ENCODE assay signal across 22 cellular contexts in genomic region chr12:91133871-91134270, GRCh38. TPM values are rescaled to one million over a fixed set of nuclear protein-coding genes. Genes with fewer than 3 reads are reported as not detected.
DNase-seq lines count a peak whose midpoint lies in the region; TF ChIP-seq lines count a peak whose summit lies in the region.
"Had no signal": no experiment of that assay in that cellular context is flagged by ENCODE, and none has a peak within 500 bp of the region (broad histone marks: within the 10 kb centered on the region; RNA-seq: fewer than 3 reads in every experiment).

No MANE protein-coding gene starts in this region.

- H3K9ac ChIP-seq in adipocyte (ENCODE audit: low read length) = no peak overlapping the region

- H3K4me1 ChIP-seq in adipocyte (ENCODE audit: control insufficient read depth, insufficient read depth, low read length) = peaks cover 17% of the 10 kb centered on the region

- no peaks in the 10 kb centered on the region for H3K27me3 ChIP-seq in adipocyte (replicated peaks; ENCODE audit: control insufficient read depth, insufficient read depth, low read length)
- H3K27me3 ChIP-seq: cardiac muscle cell, heart left ventricle, ovary had no signal

- DNase-seq in GM04504 (ENCODE audit: low read depth) (peak; percentile 82), adipocyte (ENCODE audit: low read depth) (peak; percentile 60), fibroblast of the aortic adventitia (ENCODE audit: low read depth) (peak; percentile 74), DMS153 (lab: John Stamatoyannopoulos, UW) (no peak), NCI-H774 (lab: John Stamatoyannopoulos, UW) (no peak), ureter (ENCODE audit: low spot score) (no peak)
- no peak for DNase-seq in activated CD4-positive, alpha-beta T cell treated with anti-CD3 and anti-CD28 coated beads, Interleukin-2, amount 50 U/mL, for 1 hour
- DNase-seq: activated CD4-positive, alpha-beta memory T cell treated with anti-CD3 and anti-CD28 coated beads for 36 hours; activated T-cell treated with anti-CD3 and anti-CD28 coated beads, Interleukin-2, amount 50 U/mL, for 24 hours; CD4-positive, CD25-positive, alpha-beta regulatory T cell; DMS53; heart left ventricle; lower lobe of right lung; NCI-H2081; NCI-H510A treated with DMSO at 0.1 percent for 48 hours; ovary; SHP77; stimulated activated CD4-positive, alpha-beta T cell treated with anti-CD3 and anti-CD28 coated beads, Interleukin-4, amount 100 ng/mL, for 24 hours had no signal

- no peaks in the 10 kb centered on the region for H3K9me3 ChIP-seq in adipocyte (ENCODE audit: control insufficient read depth, low read length)
- H3K9me3 ChIP-seq: heart left ventricle, lower lobe of right lung, ovary had no signal

- no peak for TF ChIP-seq CTCF in fibroblast of the aortic adventitia (IDR thresholded peaks at IDR 0.05; ENCODE audit: insufficient read depth, low read length)

- H3K36me3 ChIP-seq in adipocyte (ENCODE audit: control insufficient read depth, insufficient read depth, low read length, severe bottlenecking) = no peaks in the 10 kb centered on the region
- H3K36me3 ChIP-seq: cardiac muscle cell, heart left ventricle, lower lobe of right lung, ovary had no signal

- H3K4me3 ChIP-seq in adipocyte (ENCODE audit: low read length) = no peak overlapping the region
- no peak overlapping the region for H3K4me3 ChIP-seq in fibroblast of the aortic adventitia (ENCODE audit: low read depth, low read length)
- H3K4me3 ChIP-seq: cardiac muscle cell, heart left ventricle, lower lobe of right lung, ovary had no signal

RNA-seq across cellular contexts. Expression of gene LUM, which starts 22.6 kb away (rescaled TPM):
- total RNA-seq in fibroblast of the aortic adventitia (ENCODE audit: low replicate concordance) = 88.8 and 582 TPM in 2 replicates
- total RNA-seq in ureter = 104 TPM
- total RNA-seq: activated CD4-positive, alpha-beta memory T cell treated with anti-CD3 and anti-CD28 coated beads for 36 hours; activated naive CD4-positive, alpha-beta T cell treated with anti-CD3 and anti-CD28 coated beads, Interleukin-2, amount 50 U/mL, for 72 hours; CD4-positive, CD25-positive, alpha-beta regulatory T cell; H1; T-helper 1 cell treated with Interleukin-12 subunit alpha and Interleukin-12 subunit beta and Interleukin-4 antibody, amounts not matched to agents 30 ng/mL and 1 ng/mL, for 36 hours had no signal

RNA-seq across cellular contexts. Expression of gene DCN, which starts 48.7 kb away (rescaled TPM):
- 1,482 and 2,298 TPM in 2 replicates for total RNA-seq in fibroblast of the aortic adventitia (ENCODE audit: low replicate concordance)
- total RNA-seq in ureter = 540 TPM
- total RNA-seq: activated CD4-positive, alpha-beta memory T cell treated with anti-CD3 and anti-CD28 coated beads for 36 hours; activated naive CD4-positive, alpha-beta T cell treated with anti-CD3 and anti-CD28 coated beads, Interleukin-2, amount 50 U/mL, for 72 hours; CD4-positive, CD25-positive, alpha-beta regulatory T cell; H1; T-helper 1 cell treated with Interleukin-12 subunit alpha and Interleukin-12 subunit beta and Interleukin-4 antibody, amounts not matched to agents 30 ng/mL and 1 ng/mL, for 36 hours had no signal

Comparison
In these comparisons a context has a peak if more than half of its experiments do, and no peak if none do; other contexts are left out.
1. DNase-seq: peak in GM04504 (single experiment), adipocyte (single experiment) and fibroblast of the aortic adventitia (single experiment); none in DMS153 (single experiment), activated CD4-positive, alpha-beta T cell treated with anti-CD3 and anti-CD28 coated beads, Interleukin-2, amount 50 U/mL, for 1 hour (single experiment), NCI-H774 (single experiment) and ureter (single experiment).